ENCODE assay signal across 7 cellular contexts in genomic region chrX:100649550-100650356, GRCh38. TPM values are rescaled to one million over a fixed set of nuclear protein-coding genes. Genes with fewer than 3 reads are reported as not detected.
A peak's percentile ranks its signal among the peaks of the same experiment; 100 is the strongest.
DNase-seq lines count a peak whose midpoint lies in the region; ATAC-seq, FAIRE-seq and TF ChIP-seq lines count a peak whose summit lies in the region.

No MANE protein-coding gene starts in this region.

- no peak for ATAC-seq in GM18907 (IDR thresholded peaks at IDR 0.05; ENCODE audit: unreplicated experiment)

- H3K9me3 Mint-ChIP-seq in type B pancreatic cell = peaks cover 5% of the 10 kb centered on the region

- DNase-seq in M059J (ENCODE audit: low read depth) (peak; percentile 77), dedifferentiated amniotic fluid mesenchymal stem cell (ENCODE audit: extremely low spot score) (peak; percentile 66), lower leg skin (ENCODE audit: low spot score in 2 of 2) (peak; percentile 58 to 92), type B pancreatic cell (ENCODE audit: extremely low spot score, unreplicated experiment) (no peak), RCC 7860 (ENCODE audit: low spot score) (no peak), germinal center (ENCODE audit: low spot score) (no peak)

- no peak for TF ChIP-seq CTCF in lower leg skin (IDR thresholded peaks at IDR 0.05)
- no peak for TF ChIP-seq CTCF in type B pancreatic cell (conservative IDR thresholded peaks at IDR 0.05)

- H3K27ac Mint-ChIP-seq in type B pancreatic cell = peak overlapping the region; percentile 96

- no peak for TF ChIP-seq POLR2A in lower leg skin (IDR thresholded peaks at IDR 0.05)

- WGBS in lower leg skin, 2 donors = 53 to 62% methylated on average over 11 to 12 of the region's 12 CpGs

- H3K4me1 Mint-ChIP-seq in type B pancreatic cell (ENCODE audit: unreplicated experiment) = peaks cover 13% of the 10 kb centered on the region

- no peak overlapping the region for H3K4me3 Mint-ChIP-seq in type B pancreatic cell

- no peak for FAIRE-seq in RCC 7860 (lab: Jason Lieb, UNC)

- no peak overlapping the region for H3K4me3 ChIP-seq in lower leg skin (ENCODE audit: low read depth, poor library complexity, severe bottlenecking)

- no peaks in the 10 kb centered on the region for H3K36me3 Mint-ChIP-seq in type B pancreatic cell

- H3K27me3 Mint-ChIP-seq in type B pancreatic cell = no peaks in the 10 kb centered on the region

- intact Hi-C loops in lower leg skin (cut with DNase I; ENCODE audit: low total_unique reads) = no loop called here

RNA-seq across cellular contexts. Expression of gene SRPX2, which starts 5.8 kb away (rescaled TPM):
- total RNA-seq in M059J (2014; rRNA removed; shearing (Covaris generic)) = 58.5 and 81.9 TPM in 2 replicates
- total RNA-seq in lower leg skin (10 to 100 TPM in 1 of 4 donors, 1 to 10 TPM in 3; 8.1 to 17.6 (median 8.7) TPM), type B pancreatic cell (ENCODE audit: low replicate concordance) (7.7 and 13.6 TPM in 2 replicates)

RNA-seq across cellular contexts. Expression of gene TSPAN6, which starts 13.1 kb away (rescaled TPM):
- 52.0 and 66.0 TPM in 2 replicates for total RNA-seq in M059J (2014; rRNA removed; shearing (Covaris generic))
- total RNA-seq in lower leg skin (10 to 100 TPM in 3 of 4 donors, 1 to 10 TPM in 1; 8.2 to 20.1 (median 15.9) TPM), type B pancreatic cell (ENCODE audit: low replicate concordance) (99.3 and 140 TPM in 2 replicates)

Comparison
In these comparisons a context has a peak if more than half of its experiments do, and no peak if none do; other contexts are left out.
1. DNase-seq: peak in M059J (single experiment), dedifferentiated amniotic fluid mesenchymal stem cell (single experiment) and lower leg skin (2 of 2); none in type B pancreatic cell (single experiment), RCC 7860 (single experiment) and germinal center (single experiment).